ENCODE assay signal across 15 cellular contexts in the genomic region with DNA sequence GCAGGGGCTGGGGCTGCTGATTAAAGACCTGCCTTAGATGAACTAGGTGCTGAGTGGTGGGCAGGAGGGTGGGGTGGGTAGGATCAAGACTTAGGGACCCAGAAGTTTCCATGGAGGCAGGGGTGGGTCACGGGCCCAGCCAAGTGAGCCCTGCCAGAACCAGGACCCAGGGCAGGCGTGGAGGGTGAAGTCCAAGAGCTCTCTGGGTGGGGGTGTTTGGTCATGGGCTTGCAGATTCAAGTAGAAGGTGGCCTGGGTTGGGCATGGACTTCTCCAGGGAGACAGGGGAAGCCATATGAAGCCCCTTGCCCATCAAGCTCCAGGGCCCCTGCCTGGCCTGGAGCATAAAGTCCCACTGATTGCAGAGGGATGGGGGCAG.
DNase-seq lines count a peak whose midpoint lies in the region; ATAC-seq and TF ChIP-seq lines count a peak whose summit lies in the region.
"Had no signal": no experiment of that assay in that cellular context is flagged by ENCODE, and none has a peak within 500 bp of the region (broad histone marks: within the 10 kb centered on the region; RNA-seq: fewer than 3 reads in every experiment).

No MANE protein-coding gene starts in this region.

- peaks cover 72% of the 10 kb centered on the region for H3K4me1 ChIP-seq in cardiac muscle cell (ENCODE audit: low read depth)
- peaks cover 27 to 78% of the 10 kb centered on the region in 2 donors for H3K4me1 ChIP-seq in left lung
- H3K4me1 ChIP-seq in rectal smooth muscle tissue (ENCODE audit: control insufficient read depth, insufficient read depth, low read length): peaks cover 35% of the 10 kb centered on the region

- H3K4me1 Mint-ChIP-seq in activated naive CD8-positive, alpha-beta T cell treated with anti-CD3 and anti-CD28 coated beads, Interleukin-2, amount 50 U/mL, for 24 hours: peaks cover 47% of the 10 kb centered on the region
- H3K4me1 Mint-ChIP-seq in activated CD4-positive, alpha-beta T cell treated with anti-CD3 and anti-CD28 coated beads, Interleukin-2, amount 10 ng/mL, durations not matched to agents 24 days and 14 days: peaks cover 18% of the 10 kb centered on the region

- no peak for ATAC-seq in left lung
- no peak for ATAC-seq in activated naive CD8-positive, alpha-beta T cell treated with anti-CD3 and anti-CD28 coated beads, Interleukin-2, amount 50 U/mL, for 24 hours
- no peak for ATAC-seq in omental fat pad (ENCODE audit: low FRiP score)
- ATAC-seq: A549; activated CD8-positive, alpha-beta T cell treated with anti-CD3 and anti-CD28 coated beads for 36 hours; activated naive CD4-positive, alpha-beta T cell treated with anti-CD3 and anti-CD28 coated beads, Interleukin-2, amount 50 U/mL, for 72 hours had no signal

- H3K27ac Mint-ChIP-seq in activated naive CD8-positive, alpha-beta T cell treated with anti-CD3 and anti-CD28 coated beads, Interleukin-2, amount 50 U/mL, for 24 hours: no peak overlapping the region
- H3K27ac Mint-ChIP-seq in activated CD4-positive, alpha-beta T cell treated with anti-CD3 and anti-CD28 coated beads, Interleukin-2, amount 10 ng/mL, durations not matched to agents 24 days and 14 days: no peak overlapping the region
- H3K27ac Mint-ChIP-seq: activated CD8-positive, alpha-beta T cell treated with anti-CD3 and anti-CD28 coated beads for 36 hours; stimulated activated naive CD8-positive, alpha-beta T cell treated with anti-CD3 and anti-CD28 coated beads, Interleukin-15, Interleukin-2, amounts not matched to agents 100 ng/mL and 50 ng/mL, for 24 hours; T-cell had no signal

- no peak for TF ChIP-seq CTCF in cardiac muscle cell (IDR thresholded peaks at IDR 0.05; ENCODE audit: low read depth, low read length)
- TF ChIP-seq CTCF in left lung (IDR thresholded peaks at IDR 0.05): no peak
- no peak for TF ChIP-seq CTCF in omental fat pad (IDR thresholded peaks at IDR 0.05)

- no peak overlapping the region for H3K9ac ChIP-seq in rectal smooth muscle tissue (ENCODE audit: low read length)

- H3K9me3 Mint-ChIP-seq in activated naive CD8-positive, alpha-beta T cell treated with anti-CD3 and anti-CD28 coated beads, Interleukin-2, amount 50 U/mL, for 24 hours: no peaks in the 10 kb centered on the region
- no peaks in the 10 kb centered on the region for H3K9me3 Mint-ChIP-seq in activated CD4-positive, alpha-beta T cell treated with anti-CD3 and anti-CD28 coated beads, Interleukin-2, amount 10 ng/mL, durations not matched to agents 24 days and 14 days
- H3K9me3 Mint-ChIP-seq: activated CD8-positive, alpha-beta T cell treated with anti-CD3 and anti-CD28 coated beads for 36 hours; activated naive CD4-positive, alpha-beta T cell treated with anti-CD3 and anti-CD28 coated beads, Interleukin-2, amount 50 U/mL, for 72 hours; stimulated activated naive CD8-positive, alpha-beta T cell treated with anti-CD3 and anti-CD28 coated beads, Interleukin-15, Interleukin-2, amounts not matched to agents 100 ng/mL and 50 ng/mL, for 24 hours; T-cell had no signal

- H3K9me3 ChIP-seq in cardiac muscle cell (ENCODE audit: low read depth): no peaks in the 10 kb centered on the region
- H3K9me3 ChIP-seq in left lung: no peaks in the 10 kb centered on the region
- H3K9me3 ChIP-seq: A549 had no signal

- H3K4me3 ChIP-seq in cardiac muscle cell: no peak overlapping the region
- no peak overlapping the region for H3K4me3 ChIP-seq in left lung
- H3K4me3 ChIP-seq in rectal smooth muscle tissue (ENCODE audit: low read length): no peak overlapping the region
- H3K4me3 ChIP-seq: A549 had no signal

- no peaks in the 10 kb centered on the region for H3K36me3 ChIP-seq in cardiac muscle cell
- no peaks in the 10 kb centered on the region for H3K36me3 ChIP-seq in left lung
- no peaks in the 10 kb centered on the region for H3K36me3 ChIP-seq in rectal smooth muscle tissue (ENCODE audit: control insufficient read depth, insufficient read depth, low read length)

- intact Hi-C loops in cardiac septum (cut with DNase I): loop anchor here (1.0 to 10.0 kb wide), 6 partner anchors 16 to 263 kb away; no protein-coding TSS in a partner anchor
- intact Hi-C loops in left lung (cut with DNase I): loop anchor here in 1 of 2 donors (10.0 kb wide), 1 partner anchor 163 kb away; no protein-coding TSS in a partner anchor
- intact Hi-C loops in activated CD4-positive, alpha-beta T cell treated with anti-CD3 and anti-CD28 coated beads, Interleukin-2, amount 10 ng/mL, durations not matched to agents 24 days and 14 days (cut with micrococcal nuclease): no loop called here

- H3K27me3 ChIP-seq in cardiac muscle cell (no peaks in the 10 kb centered on the region), left lung (no peaks in the 10 kb centered on the region), rectal smooth muscle tissue (ENCODE audit: control insufficient read depth, insufficient read depth, low read length) (no peaks in the 10 kb centered on the region)

- H3K27ac ChIP-seq in cardiac muscle cell (peak overlapping the region; percentile 98), left lung (peak overlapping the region; percentile 63 to 83), rectal smooth muscle tissue (ENCODE audit: low read depth, low read length) (peak overlapping the region; percentile 78)
- H3K27ac ChIP-seq: A549 had no signal

- no peak overlapping the region for H3K4me3 Mint-ChIP-seq in activated naive CD8-positive, alpha-beta T cell treated with anti-CD3 and anti-CD28 coated beads, Interleukin-2, amount 50 U/mL, for 24 hours
- H3K4me3 Mint-ChIP-seq in activated CD4-positive, alpha-beta T cell treated with anti-CD3 and anti-CD28 coated beads, Interleukin-2, amount 10 ng/mL, durations not matched to agents 24 days and 14 days: no peak overlapping the region
- H3K4me3 Mint-ChIP-seq: activated CD8-positive, alpha-beta T cell treated with anti-CD3 and anti-CD28 coated beads for 36 hours; stimulated activated naive CD8-positive, alpha-beta T cell treated with anti-CD3 and anti-CD28 coated beads, Interleukin-15, Interleukin-2, amounts not matched to agents 100 ng/mL and 50 ng/mL, for 24 hours; T-cell had no signal

- DNase-seq in cardiac muscle cell (ENCODE audit: low read depth in 1 of 2, low spot score in 1 of 2) (no peak), cardiac septum (ENCODE audit: low spot score) (no peak), left lung (no peak), omental fat pad (ENCODE audit: low spot score) (no peak)
- no peak for DNase-seq in stimulated activated naive CD4-positive, alpha-beta T cell (lab: John Stamatoyannopoulos, UW)
- DNase-seq in activated naive CD8-positive, alpha-beta T cell treated with anti-CD3 and anti-CD28 coated beads, Interleukin-2, amount 50 U/mL, for 24 hours: no peak
- no peak for DNase-seq in activated CD4-positive, alpha-beta T cell treated with anti-CD3 and anti-CD28 coated beads, Interleukin-2, amount 10 ng/mL, durations not matched to agents 24 days and 14 days
- DNase-seq: activated CD8-positive, alpha-beta T cell treated with anti-CD3 and anti-CD28 coated beads for 36 hours; NCI-H146; NK-92 treated with Interleukin-12 subunit alpha and Interleukin-12 subunit beta, amount 100 ng/mL, for 24 hours had no signal

- H3K36me3 Mint-ChIP-seq in activated naive CD8-positive, alpha-beta T cell treated with anti-CD3 and anti-CD28 coated beads, Interleukin-2, amount 50 U/mL, for 24 hours (ENCODE audit: low read depth): no peaks in the 10 kb centered on the region
- no peaks in the 10 kb centered on the region for H3K36me3 Mint-ChIP-seq in activated CD4-positive, alpha-beta T cell treated with anti-CD3 and anti-CD28 coated beads, Interleukin-2, amount 10 ng/mL, durations not matched to agents 24 days and 14 days (ENCODE audit: low read depth)
- H3K36me3 Mint-ChIP-seq: activated naive CD4-positive, alpha-beta T cell treated with anti-CD3 and anti-CD28 coated beads, Interleukin-2, amount 50 U/mL, for 72 hours; T-cell had no signal

- no peaks in the 10 kb centered on the region for H3K27me3 Mint-ChIP-seq in activated naive CD8-positive, alpha-beta T cell treated with anti-CD3 and anti-CD28 coated beads, Interleukin-2, amount 50 U/mL, for 24 hours
- H3K27me3 Mint-ChIP-seq in activated CD4-positive, alpha-beta T cell treated with anti-CD3 and anti-CD28 coated beads, Interleukin-2, amount 10 ng/mL, durations not matched to agents 24 days and 14 days: no peaks in the 10 kb centered on the region
- H3K27me3 Mint-ChIP-seq: activated CD8-positive, alpha-beta T cell treated with anti-CD3 and anti-CD28 coated beads for 36 hours; stimulated activated naive CD8-positive, alpha-beta T cell treated with anti-CD3 and anti-CD28 coated beads, Interleukin-15, Interleukin-2, amounts not matched to agents 100 ng/mL and 50 ng/mL, for 24 hours; T-cell had no signal
